In genomic region chr2:94995516-94995915, GRCh38 we compare ENCODE assay signal across 25 cellular contexts. TPM values are rescaled to one million over a fixed set of nuclear protein-coding genes. Genes with fewer than 3 reads are reported as not detected.
A peak's percentile ranks its signal among the peaks of the same experiment; 100 is the strongest.
DNase-seq lines count a peak whose midpoint lies in the region; ATAC-seq and TF ChIP-seq lines count a peak whose summit lies in the region.
"Had no signal": no experiment of that assay in that cellular context is flagged by ENCODE, and none has a peak within 500 bp of the region (broad histone marks: within the 10 kb centered on the region; RNA-seq: fewer than 3 reads in every experiment).

No MANE protein-coding gene starts in this region.

- peak; percentile 20 for DNase-seq in natural killer cell treated with Interleukin-12 subunit alpha and Interleukin-12 subunit beta and Interleukin-15 and Interleukin-18, amount 100 ng/mL, for 72 hours (ENCODE audit: low spot score)
- DNase-seq in natural killer cell (no peak), glutamatergic neuron (peak; percentile 1), neural progenitor cell (ENCODE audit: low spot score) (no peak), DMS79 treated with DMSO at 0.1 percent for 48 hours (lab: John Stamatoyannopoulos, UW) (no peak), AML-193 (lab: John Stamatoyannopoulos, UW) (no peak)
- DNase-seq: CD4-positive, CD25-positive, alpha-beta regulatory T cell; DMS153; Kasumi-1; NCI-H1092 treated with DMSO at 0.1 percent for 48 hours; NCI-H187; NCI-H2107; NCI-H524; NK-92 treated with Interleukin-12 subunit alpha and Interleukin-12 subunit beta, amount 100 ng/mL, for 24 hours; PC-3; SJCRH30 had no signal

- intact Hi-C loops in natural killer cell (cut with micrococcal nuclease): no loop called here

- no peak overlapping the region for H3K9ac ChIP-seq in neural progenitor cell
- H3K9ac ChIP-seq: BLaER1 had no signal

- no peak for ATAC-seq in natural killer cell treated with Interleukin-12 subunit alpha and Interleukin-12 subunit beta and Interleukin-15 and Interleukin-18, amount 100 ng/mL, for 72 hours
- ATAC-seq in natural killer cell (no peak), HG02885 (IDR thresholded peaks at IDR 0.05; ENCODE audit: poor library complexity, unreplicated experiment) (no peak), GM18870 (IDR thresholded peaks at IDR 0.05; ENCODE audit: unreplicated experiment) (no peak)
- ATAC-seq: PC-3, Right ventricle myocardium inferior had no signal

- no peaks in the 10 kb centered on the region for H3K27me3 ChIP-seq in neural progenitor cell

- H3K9me3 ChIP-seq in neural progenitor cell (ENCODE audit: low read depth): no peaks in the 10 kb centered on the region
- H3K9me3 ChIP-seq: BLaER1, SJCRH30 had no signal

- TF ChIP-seq CTCF in natural killer cell (IDR thresholded peaks at IDR 0.05): no peak
- no peak for TF ChIP-seq CTCF in glutamatergic neuron (IDR thresholded peaks at IDR 0.05; ENCODE audit: partially characterized antibody, unreplicated experiment)
- TF ChIP-seq CTCF in neural progenitor cell (IDR thresholded peaks at IDR 0.05): no peak

- no peak overlapping the region for H3K4me3 ChIP-seq in neural progenitor cell
- H3K4me3 ChIP-seq: BLaER1, SJCRH30 had no signal

- no peaks in the 10 kb centered on the region for H3K36me3 Mint-ChIP-seq in natural killer cell treated with Interleukin-12 subunit alpha and Interleukin-12 subunit beta and Interleukin-15 and Interleukin-18, amount 100 ng/mL, for 72 hours
- H3K36me3 Mint-ChIP-seq in natural killer cell (no peaks in the 10 kb centered on the region), glutamatergic neuron (ENCODE audit: unreplicated experiment) (no peaks in the 10 kb centered on the region), neural progenitor cell (no peaks in the 10 kb centered on the region)
- H3K36me3 Mint-ChIP-seq: CD4-positive, CD25-positive, alpha-beta regulatory T cell had no signal

- H2AFZ ChIP-seq in neural progenitor cell (replicated peaks): no peak overlapping the region

- H3K79me2 ChIP-seq in neural progenitor cell (ENCODE audit: low read depth): no peaks in the 10 kb centered on the region

- H4K20me1 ChIP-seq in neural progenitor cell (ENCODE audit: low read depth): no peaks in the 10 kb centered on the region

- no peaks in the 10 kb centered on the region for H3K4me1 Mint-ChIP-seq in natural killer cell treated with Interleukin-12 subunit alpha and Interleukin-12 subunit beta and Interleukin-15 and Interleukin-18, amount 100 ng/mL, for 72 hours (ENCODE audit: low read depth in 2 of 2)
- no peaks in the 10 kb centered on the region for H3K4me1 Mint-ChIP-seq in natural killer cell
- H3K4me1 Mint-ChIP-seq in glutamatergic neuron (ENCODE audit: low read depth, unreplicated experiment): peaks cover 2% of the 10 kb centered on the region
- peaks cover 44% of the 10 kb centered on the region for H3K4me1 Mint-ChIP-seq in neural progenitor cell

- H3F3A ChIP-seq in neural progenitor cell (ENCODE audit: low read depth): no peaks in the 10 kb centered on the region

- no peak overlapping the region for H3K4me3 Mint-ChIP-seq in natural killer cell treated with Interleukin-12 subunit alpha and Interleukin-12 subunit beta and Interleukin-15 and Interleukin-18, amount 100 ng/mL, for 72 hours
- H3K4me3 Mint-ChIP-seq in natural killer cell (no peak overlapping the region), glutamatergic neuron (ENCODE audit: unreplicated experiment) (no peak overlapping the region), neural progenitor cell (peak overlapping the region; percentile 57)
- H3K4me3 Mint-ChIP-seq: CD4-positive, CD25-positive, alpha-beta regulatory T cell had no signal

- H3K9me3 Mint-ChIP-seq in natural killer cell treated with Interleukin-12 subunit alpha and Interleukin-12 subunit beta and Interleukin-15 and Interleukin-18, amount 100 ng/mL, for 72 hours: no peaks in the 10 kb centered on the region
- no peaks in the 10 kb centered on the region for H3K9me3 Mint-ChIP-seq in natural killer cell
- H3K9me3 Mint-ChIP-seq in glutamatergic neuron (ENCODE audit: unreplicated experiment): peaks cover 4% of the 10 kb centered on the region
- no peaks in the 10 kb centered on the region for H3K9me3 Mint-ChIP-seq in neural progenitor cell
- H3K9me3 Mint-ChIP-seq: CD4-positive, CD25-positive, alpha-beta regulatory T cell had no signal

- H3K27ac ChIP-seq in neural progenitor cell: no peak overlapping the region
- H3K27ac ChIP-seq: BLaER1, SJCRH30 had no signal

- H3K27me3 Mint-ChIP-seq in natural killer cell treated with Interleukin-12 subunit alpha and Interleukin-12 subunit beta and Interleukin-15 and Interleukin-18, amount 100 ng/mL, for 72 hours: peaks cover 9 to 21% of the 10 kb centered on the region in 2 donors
- H3K27me3 Mint-ChIP-seq in natural killer cell (ENCODE audit: low read depth in 2 of 2) (peaks cover 8 to 10% of the 10 kb centered on the region in 2 donors), glutamatergic neuron (ENCODE audit: unreplicated experiment) (peaks cover 9% of the 10 kb centered on the region), neural progenitor cell (ENCODE audit: insufficient read depth, low read depth) (peaks cover 15% of the 10 kb centered on the region)

- H3K4me1 ChIP-seq in neural progenitor cell: no peaks in the 10 kb centered on the region
- H3K4me1 ChIP-seq: SJCRH30 had no signal

- no peaks in the 10 kb centered on the region for H3K36me3 ChIP-seq in neural progenitor cell
- H3K36me3 ChIP-seq: BLaER1, SJCRH30 had no signal

- H3K27ac Mint-ChIP-seq in natural killer cell treated with Interleukin-12 subunit alpha and Interleukin-12 subunit beta and Interleukin-15 and Interleukin-18, amount 100 ng/mL, for 72 hours: no peak overlapping the region
- H3K27ac Mint-ChIP-seq in natural killer cell (no peak overlapping the region), glutamatergic neuron (ENCODE audit: unreplicated experiment) (no peak overlapping the region), neural progenitor cell (peak overlapping the region; percentile 98)
- H3K27ac Mint-ChIP-seq: CD4-positive, CD25-positive, alpha-beta regulatory T cell had no signal

- no peak overlapping the region for H3K4me2 ChIP-seq in neural progenitor cell
- H3K4me2 ChIP-seq: BLaER1 had no signal

RNA-seq across cellular contexts. Expression of gene MAL, which starts 30.0 kb away (rescaled TPM):
- total RNA-seq in natural killer cell treated with Interleukin-12 subunit alpha and Interleukin-12 subunit beta and Interleukin-15 and Interleukin-18, amount 100 ng/mL, for 72 hours: 1 to 10 TPM; 1.2 to 2.2 TPM
- total RNA-seq in natural killer cell (1 to 10 TPM in 2 of 3 donors, under 1 TPM in 1; 0.54 to 3.3 (median 1.8) TPM), glutamatergic neuron (ENCODE audit: unreplicated experiment) (9.0 TPM), neural progenitor cell (ENCODE audit: low replicate concordance) (not detected in 2 replicates)
- total RNA-seq: A172, H4, HepG2, HT1080, RPMI7951, SJCRH30 had no signal

Comparison
In these comparisons a context has a peak if more than half of its experiments do, and no peak if none do; other contexts are left out.
1. DNase-seq: peak in natural killer cell treated with Interleukin-12 subunit alpha and Interleukin-12 subunit beta and Interleukin-15 and Interleukin-18, amount 100 ng/mL, for 72 hours (single experiment) and glutamatergic neuron (single experiment); none in natural killer cell (single experiment), neural progenitor cell (single experiment), DMS79 treated with DMSO at 0.1 percent for 48 hours (single experiment) and AML-193 (0 of 2).